Comparison of ENCODE assay signal across 8 cellular contexts in genomic region chr17:63702223-63702577, GRCh38. TPM values are rescaled to one million over a fixed set of nuclear protein-coding genes. Genes with fewer than 3 reads are reported as not detected.
DNase-seq lines count a peak whose midpoint lies in the region; ATAC-seq and TF ChIP-seq lines count a peak whose summit lies in the region.

No MANE protein-coding gene starts in this region.

- ATAC-seq in GM18861 (IDR thresholded peaks at IDR 0.05; ENCODE audit: unreplicated experiment) (no peak), GM21717 (IDR thresholded peaks at IDR 0.05; ENCODE audit: unreplicated experiment) (no peak)

- H3K9me3 Mint-ChIP-seq in progenitor cell of endocrine pancreas (ENCODE audit: low read depth) = no peaks in the 10 kb centered on the region

- H3K4me3 ChIP-seq in DOHH2 (ENCODE audit: low read length) (peak overlapping the region; percentile 95), OCI-LY1 (ENCODE audit: low read depth, low read length, poor library complexity, severe bottlenecking) (peak overlapping the region; percentile 54), mammary epithelial cell (replicated peaks in 1 of 3; ENCODE audit: insufficient read depth in 1 of 3, low read depth in 2 of 3, low read length in 3 of 3) (no peak overlapping the region)

- peaks cover 4% of the 10 kb centered on the region for H3K36me3 Mint-ChIP-seq in progenitor cell of endocrine pancreas (ENCODE audit: insufficient read depth)

- H3F3A ChIP-seq in DOHH2 (ENCODE audit: control insufficient read depth, insufficient read depth) = peaks cover 15% of the 10 kb centered on the region
- no peaks in the 10 kb centered on the region for H3F3A ChIP-seq in OCI-LY1 (ENCODE audit: insufficient read depth, low read length)

- peaks cover 11% of the 10 kb centered on the region for H3K4me1 Mint-ChIP-seq in progenitor cell of endocrine pancreas (ENCODE audit: low read depth)

- dilution Hi-C loops in mammary epithelial cell (cut with HindIII; ENCODE audit: low sequenced_read_pairs) = no loop called here

- peak overlapping the region; percentile 9 for H3K4me3 Mint-ChIP-seq in progenitor cell of endocrine pancreas (ENCODE audit: low read depth)

- 95% methylated on average over 5 of the region's 5 CpGs for WGBS in mammary epithelial cell (ENCODE audit: low coverage, missing lambda C conversion rate)

- H3K27ac Mint-ChIP-seq in progenitor cell of endocrine pancreas = peak overlapping the region; percentile 24

- H3K79me2 ChIP-seq in DOHH2 (ENCODE audit: control insufficient read depth, low read length) (peaks cover 61% of the 10 kb centered on the region), OCI-LY1 (ENCODE audit: insufficient read depth, low read length) (no peaks in the 10 kb centered on the region), mammary epithelial cell (ENCODE audit: insufficient read depth, low read length) (no peaks in the 10 kb centered on the region)

- peaks cover 5% of the 10 kb centered on the region; the same call in 1 of the 2 replicates for H4K20me1 ChIP-seq in DOHH2 (ENCODE audit: control insufficient read depth, insufficient read depth, low read depth, low read length)
- no peaks in the 10 kb centered on the region for H4K20me1 ChIP-seq in OCI-LY1 (ENCODE audit: insufficient read depth, low read length)
- no peaks in the 10 kb centered on the region for H4K20me1 ChIP-seq in mammary epithelial cell (ENCODE audit: insufficient read depth, low read length)

- intact Hi-C loops in mammary epithelial cell (cut with micrococcal nuclease) = no loop called here

- no peaks in the 10 kb centered on the region for H3K9me2 ChIP-seq in DOHH2 (replicated peaks; ENCODE audit: control insufficient read depth, low read length)
- H3K9me2 ChIP-seq in OCI-LY1 (ENCODE audit: low read depth, low read length) = no peaks in the 10 kb centered on the region

- H3K9ac ChIP-seq in OCI-LY1 (ENCODE audit: low read length) = peak overlapping the region; percentile 67
- H3K9ac ChIP-seq in mammary epithelial cell (ENCODE audit: insufficient read depth, low read length) = no peak overlapping the region

- no TSS peak for BruUV-seq in mammary epithelial cell (replicated peaks; lab: Mats Ljungman, UMichigan)

- H3K27me3 Mint-ChIP-seq in progenitor cell of endocrine pancreas = no peaks in the 10 kb centered on the region

- H3K4me2 ChIP-seq in DOHH2 (ENCODE audit: low read length) = peak overlapping the region; percentile 100
- H3K4me2 ChIP-seq in OCI-LY1 (ENCODE audit: low read length) = peak overlapping the region; percentile 64
- no peak overlapping the region for H3K4me2 ChIP-seq in mammary epithelial cell (ENCODE audit: insufficient read depth, low read depth, low read length)

- in situ Hi-C loops in mammary epithelial cell (cut with MboI; ENCODE audit: low sequenced_read_pairs in 2 of 2) = no loop called here

- H3K9me3 ChIP-seq in DOHH2 (ENCODE audit: control insufficient read depth, insufficient read depth, low read length) (no peaks in the 10 kb centered on the region), OCI-LY1 (ENCODE audit: low read length) (no peaks in the 10 kb centered on the region), mammary epithelial cell (replicated peaks; ENCODE audit: insufficient read depth, low read length) (no peaks in the 10 kb centered on the region)

- CTCF ChIA-PET in mammary epithelial cell (lab: Charles Lee; ENCODE audit: low non-redundant PET) = no interaction called here

- H3K27ac ChIP-seq in DOHH2 (ENCODE audit: low read depth, low read length) (peak overlapping the region; percentile 94), OCI-LY1 (ENCODE audit: low read depth, low read length, poor library complexity, severe bottlenecking) (peak overlapping the region; percentile 94), mammary epithelial cell (ENCODE audit: insufficient read depth, low read depth, low read length) (no peak overlapping the region)

- H3K36me3 ChIP-seq in DOHH2 (ENCODE audit: control insufficient read depth, low read length) = peaks cover 73% of the 10 kb centered on the region
- peaks cover 56% of the 10 kb centered on the region for H3K36me3 ChIP-seq in OCI-LY1 (ENCODE audit: insufficient read depth, low read length)
- no peaks in the 10 kb centered on the region for H3K36me3 ChIP-seq in mammary epithelial cell (ENCODE audit: insufficient read depth, low read length)

- peak; percentile 34 for DNase-seq in activated gamma-delta T cell (lab: John Stamatoyannopoulos, UW)
- no peak for DNase-seq in progenitor cell of endocrine pancreas (ENCODE audit: low spot score, unreplicated experiment)
- DNase-seq in mammary epithelial cell = no peak
- DNase-seq in NCI-H446 treated with DMSO at 0.1 percent for 48 hours (lab: John Stamatoyannopoulos, UW) = no peak

- H3K27me3 ChIP-seq in DOHH2 (ENCODE audit: control insufficient read depth, low read length) (no peaks in the 10 kb centered on the region), OCI-LY1 (ENCODE audit: insufficient read depth, low read length) (no peaks in the 10 kb centered on the region), mammary epithelial cell (ENCODE audit: insufficient read depth, low read length) (no peaks in the 10 kb centered on the region)

- peaks cover 72% of the 10 kb centered on the region for H3K4me1 ChIP-seq in DOHH2 (ENCODE audit: control insufficient read depth, low read length)
- peaks cover 71% of the 10 kb centered on the region for H3K4me1 ChIP-seq in OCI-LY1 (ENCODE audit: insufficient read depth, low read length, severe bottlenecking)
- H3K4me1 ChIP-seq in mammary epithelial cell (ENCODE audit: insufficient read depth, low read length) = no peaks in the 10 kb centered on the region

- TF ChIP-seq CTCF in DOHH2 (IDR thresholded peaks at IDR 0.05; ENCODE audit: low read depth, low read length, poor library complexity, severe bottlenecking) (no peak), OCI-LY1 (IDR thresholded peaks at IDR 0.05; ENCODE audit: low read length) (no peak), progenitor cell of endocrine pancreas (IDR thresholded peaks at IDR 0.05; ENCODE audit: unreplicated experiment) (no peak), mammary epithelial cell (conservative IDR thresholded peaks at IDR 0.05 in 1 of 2, IDR thresholded peaks at IDR 0.05 in 1 of 2; ENCODE audit: extremely low read depth in 1 of 2, insufficient read depth in 1 of 2, low read depth in 1 of 2, low read length in 2 of 2) (no peak)

- H2AFZ ChIP-seq in OCI-LY1 (ENCODE audit: low read length) (no peak overlapping the region), mammary epithelial cell (ENCODE audit: low read depth, low read length) (no peak overlapping the region)

RNA-seq across cellular contexts. Expression of gene LIMD2, which starts 2.3 kb away (rescaled TPM):
- total RNA-seq in progenitor cell of endocrine pancreas (109 and 113 TPM in 2 replicates), mammary epithelial cell (1 to 10 TPM in 1 of 2 donors, under 1 TPM in 1; 0.87 to 1.3 TPM)
- polyA plus RNA-seq in mammary epithelial cell = 0.57 TPM
- polyA minus RNA-seq in mammary epithelial cell = not detected

RNA-seq across cellular contexts. Expression of gene STRADA, which starts 39.4 kb away (rescaled TPM):
- total RNA-seq in progenitor cell of endocrine pancreas (49.7 and 52.0 TPM in 2 replicates), mammary epithelial cell (10 to 100 TPM; 34.3 to 38.9 TPM)
- polyA plus RNA-seq in mammary epithelial cell = 24.7 TPM
- polyA minus RNA-seq in mammary epithelial cell = 46.4 TPM

Comparison
In these comparisons a context has a peak if more than half of its experiments do, and no peak if none do; other contexts are left out.
1. H3K4me3 ChIP-seq: peak in DOHH2 (single experiment) and OCI-LY1 (single experiment); none in mammary epithelial cell (0 of 3).
2. RNA of gene LIMD2, which starts 2.3 kb away (total RNA-seq): 109 to 113 TPM in progenitor cell of endocrine pancreas; 0.87 to 1.3 TPM in mammary epithelial cell; every median in the first group is over 10 times any median in the second.